Comparison of ENCODE assay signal across 31 cellular contexts in genomic region chr3:123006587-123006986, GRCh38. TPM values are rescaled to one million over a fixed set of nuclear protein-coding genes. Genes with fewer than 3 reads are reported as not detected.
"Had no signal": no experiment of that assay in that cellular context is flagged by ENCODE, and none has a peak within 500 bp of the region (broad histone marks: within the 10 kb centered on the region; RNA-seq: fewer than 3 reads in every experiment).

No MANE protein-coding gene starts in this region.

- ATAC-seq: naive thymus-derived CD8-positive, alpha-beta T cell; pancreas; right cardiac atrium; stimulated activated memory B cell treated with anti-CD40 and anti-IgM and Interleukin-4, amounts not matched to agents 10 μg/mL and 1 μg/mL and 100 μg/mL, for 72 hours; stimulated activated naive CD8-positive, alpha-beta T cell treated with anti-CD3 and anti-CD28 coated beads, Interleukin-15, Interleukin-2, amounts not matched to agents 100 U/mL and 50 U/mL, for 24 hours had no signal

- H3K4me3 ChIP-seq: hepatocyte, left ventricle myocardium inferior, lung, pancreas, prostate gland, sigmoid colon, smooth muscle cell, stomach, testis, thyroid gland, transverse colon, upper lobe of left lung, vagina had no signal

- H3K9me3 ChIP-seq: left ventricle myocardium inferior, pancreas, prostate gland, sigmoid colon, stomach, testis, thyroid gland, transverse colon, upper lobe of left lung, vagina had no signal

- H3K4me1 Mint-ChIP-seq: mesothelial cell of epicardium had no signal

- H3K36me3 Mint-ChIP-seq: mesothelial cell of epicardium; naive thymus-derived CD8-positive, alpha-beta T cell; stimulated activated memory B cell treated with anti-CD40 and anti-IgM and Interleukin-4, amounts not matched to agents 10 μg/mL and 1 μg/mL and 100 μg/mL, for 72 hours had no signal

- H3K4me3 Mint-ChIP-seq: mesothelial cell of epicardium; naive thymus-derived CD8-positive, alpha-beta T cell; nephron; neural crest cell; stimulated activated memory B cell treated with anti-CD40 and anti-IgM and Interleukin-4, amounts not matched to agents 10 μg/mL and 1 μg/mL and 100 μg/mL, for 72 hours had no signal

- H3K27ac Mint-ChIP-seq: mesothelial cell of epicardium; nephron; stimulated activated memory B cell treated with anti-CD40 and anti-IgM and Interleukin-4, amounts not matched to agents 10 μg/mL and 1 μg/mL and 100 μg/mL, for 72 hours had no signal

- H3K27ac ChIP-seq: hepatocyte, left ventricle myocardium inferior, pancreas, prostate gland, sigmoid colon, stomach, testis, thyroid gland, transverse colon, upper lobe of left lung, vagina had no signal

- H3K4me1 ChIP-seq: left ventricle myocardium inferior, pancreas, prostate gland, sigmoid colon, stomach, testis, thyroid gland, transverse colon, upper lobe of left lung, vagina had no signal

- H3K9me3 Mint-ChIP-seq: mesothelial cell of epicardium; naive thymus-derived CD8-positive, alpha-beta T cell; nephron; neural crest cell; stimulated activated memory B cell treated with anti-CD40 and anti-IgM and Interleukin-4, amounts not matched to agents 10 μg/mL and 1 μg/mL and 100 μg/mL, for 72 hours had no signal

- H3K27me3 ChIP-seq: pancreas, sigmoid colon, testis, thyroid gland, upper lobe of left lung, vagina had no signal

- H3K36me3 ChIP-seq: left ventricle myocardium inferior, pancreas, prostate gland, sigmoid colon, stomach, thyroid gland, transverse colon, upper lobe of left lung, vagina had no signal

- DNase-seq: islet precursor cell; left ventricle myocardium inferior; mesendoderm; naive thymus-derived CD8-positive, alpha-beta T cell; nucleus accumbens; pancreas; retina; right cardiac atrium; sigmoid colon; stimulated activated CD4-positive, alpha-beta T cell treated with anti-CD3 and anti-CD28 coated beads, Interleukin-1b, Interleukin-23, amount 100 ng/mL, for 48 hours; stimulated activated CD4-positive, alpha-beta T cell treated with anti-CD3 and anti-CD28 coated beads, Interleukin-2, amount 100 ng/mL, for 48 hours; stimulated activated CD4-positive, alpha-beta T cell treated with anti-CD3 and anti-CD28 coated beads, Interleukin-4, amount 100 ng/mL, for 4 hours; stimulated activated CD8-positive, alpha-beta memory T cell treated with anti-CD3 and anti-CD28 coated beads, Interleukin-4, amount 100 ng/mL, for 48 hours; stimulated activated naive CD8-positive, alpha-beta T cell treated with anti-CD3 and anti-CD28 coated beads, Interleukin-15, Interleukin-2, amounts not matched to agents 100 U/mL and 50 U/mL, for 24 hours; stomach; testis; thyroid gland; transverse colon; upper lobe of left lung had no signal

RNA-seq across cellular contexts. Expression of gene SEMA5B, which starts 21.0 kb away (rescaled TPM):
- total RNA-seq: kidney epithelial cell, mononuclear cell, osteoblast, smooth muscle cell had no signal
- polyA plus RNA-seq: naive thymus-derived CD8-positive, alpha-beta T cell; smooth muscle cell had no signal
